Comparison of ENCODE assay signal across 24 cellular contexts in genomic region chr1:53763911-53764310, GRCh38. TPM values are rescaled to one million over a fixed set of nuclear protein-coding genes. Genes with fewer than 3 reads are reported as not detected.
DNase-seq lines count a peak whose midpoint lies in the region; ATAC-seq and TF ChIP-seq lines count a peak whose summit lies in the region.
"Had no signal": no experiment of that assay in that cellular context is flagged by ENCODE, and none has a peak within 500 bp of the region (broad histone marks: within the 10 kb centered on the region; RNA-seq: fewer than 3 reads in every experiment).

No MANE protein-coding gene starts in this region.

- POLR2A ChIA-PET in activated CD4-positive, alpha-beta memory T cell treated with anti-CD3 and anti-CD28 coated beads, Interleukin-2, amount 10 ng/mL, durations not matched to agents 7 days and 5 days (lab: Charles Lee): no interaction called here
- POLR2A ChIA-PET in activated CD4-positive, alpha-beta memory T cell treated with anti-CD3 and anti-CD28 coated beads for 36 hours (lab: Charles Lee): no interaction called here

- ATAC-seq in activated T-helper 17 cell treated with anti-CD3 and anti-CD28 coated beads, Interleukin-2, amount 50 U/mL, for 72 hours (replicated peaks): peak; percentile 31
- ATAC-seq in foreskin keratinocyte (peak; percentile 84), HG03108 (IDR thresholded peaks at IDR 0.05; ENCODE audit: unreplicated experiment) (no peak), GM21515 (IDR thresholded peaks at IDR 0.05; ENCODE audit: unreplicated experiment) (no peak)
- ATAC-seq: K562 had no signal

- no peak for DNase-seq in activated CD4-positive, alpha-beta memory T cell treated with anti-CD3 and anti-CD28 coated beads, Interleukin-2, amount 10 ng/mL, durations not matched to agents 7 days and 5 days
- no peak for DNase-seq in activated CD4-positive, alpha-beta memory T cell treated with anti-CD3 and anti-CD28 coated beads for 36 hours
- DNase-seq in foreskin keratinocyte: peak; percentile 69 to 79
- DNase-seq in progenitor cell of endocrine pancreas (ENCODE audit: low spot score, unreplicated experiment): no peak
- no peak for DNase-seq in NCI-H146 treated with DMSO at 0.1 percent for 48 hours (lab: John Stamatoyannopoulos, UW; ENCODE audit: unreplicated experiment)
- DNase-seq: 8988T; ACHN; CD4-positive, CD25-positive, alpha-beta regulatory T cell; DMS153; DND-41; Kasumi-1; MV-4-11; NCI-H1105; NCI-H1436 treated with DMSO at 0.1 percent for 48 hours; NCI-H1930; NCI-H446; NCI-H524 treated with DMSO at 0.1 percent for 48 hours; NCI-H774; PC-9; SHP77 had no signal

- TF ChIP-seq CTCF in foreskin keratinocyte (conservative IDR thresholded peaks at IDR 0.05) (no peak), progenitor cell of endocrine pancreas (IDR thresholded peaks at IDR 0.05; ENCODE audit: unreplicated experiment) (no peak)

- no peaks in the 10 kb centered on the region for H3K9me3 Mint-ChIP-seq in activated CD4-positive, alpha-beta memory T cell treated with anti-CD3 and anti-CD28 coated beads, Interleukin-2, amount 10 ng/mL, durations not matched to agents 7 days and 5 days
- peaks cover 4% of the 10 kb centered on the region for H3K9me3 Mint-ChIP-seq in activated CD4-positive, alpha-beta memory T cell treated with anti-CD3 and anti-CD28 coated beads for 36 hours
- H3K9me3 Mint-ChIP-seq in activated T-helper 17 cell treated with anti-CD3 and anti-CD28 coated beads, Interleukin-2, amount 50 U/mL, for 72 hours: no peaks in the 10 kb centered on the region
- peaks cover 5% of the 10 kb centered on the region for H3K9me3 Mint-ChIP-seq in progenitor cell of endocrine pancreas (ENCODE audit: low read depth)

- H3K27me3 Mint-ChIP-seq in activated CD4-positive, alpha-beta memory T cell treated with anti-CD3 and anti-CD28 coated beads, Interleukin-2, amount 10 ng/mL, durations not matched to agents 7 days and 5 days: no peaks in the 10 kb centered on the region
- no peaks in the 10 kb centered on the region for H3K27me3 Mint-ChIP-seq in activated CD4-positive, alpha-beta memory T cell treated with anti-CD3 and anti-CD28 coated beads for 36 hours
- no peaks in the 10 kb centered on the region for H3K27me3 Mint-ChIP-seq in activated T-helper 17 cell treated with anti-CD3 and anti-CD28 coated beads, Interleukin-2, amount 50 U/mL, for 72 hours
- H3K27me3 Mint-ChIP-seq in progenitor cell of endocrine pancreas: no peaks in the 10 kb centered on the region
- H3K27me3 Mint-ChIP-seq: CD4-positive, CD25-positive, alpha-beta regulatory T cell had no signal

- peak overlapping the region; percentile 3 for H3K27ac Mint-ChIP-seq in activated CD4-positive, alpha-beta memory T cell treated with anti-CD3 and anti-CD28 coated beads, Interleukin-2, amount 10 ng/mL, durations not matched to agents 7 days and 5 days
- no peak overlapping the region for H3K27ac Mint-ChIP-seq in activated CD4-positive, alpha-beta memory T cell treated with anti-CD3 and anti-CD28 coated beads for 36 hours
- no peak overlapping the region for H3K27ac Mint-ChIP-seq in activated T-helper 17 cell treated with anti-CD3 and anti-CD28 coated beads, Interleukin-2, amount 50 U/mL, for 72 hours
- peak overlapping the region; percentile 81 for H3K27ac Mint-ChIP-seq in progenitor cell of endocrine pancreas
- H3K27ac Mint-ChIP-seq: CD4-positive, CD25-positive, alpha-beta regulatory T cell had no signal

- H3K27me3 ChIP-seq in foreskin keratinocyte: no peaks in the 10 kb centered on the region

- CTCF ChIA-PET in activated CD4-positive, alpha-beta memory T cell treated with anti-CD3 and anti-CD28 coated beads, Interleukin-2, amount 10 ng/mL, durations not matched to agents 7 days and 5 days (lab: Charles Lee): interaction anchor here (2.6 kb wide), 1 partner anchor 10 kb away, joined by 13 read pairs; no protein-coding TSS in a partner anchor
- CTCF ChIA-PET in activated CD4-positive, alpha-beta memory T cell treated with anti-CD3 and anti-CD28 coated beads for 36 hours (lab: Charles Lee): interaction anchor here (1.0 kb wide), 1 partner anchor 10 kb away, joined by 3 read pairs; no protein-coding TSS in a partner anchor

- H3K27ac ChIP-seq in foreskin keratinocyte: no peak overlapping the region
- H3K27ac ChIP-seq: PC-9 had no signal

- H3K4me1 ChIP-seq in foreskin keratinocyte: peaks cover 6% of the 10 kb centered on the region

- H3K4me1 Mint-ChIP-seq in activated CD4-positive, alpha-beta memory T cell treated with anti-CD3 and anti-CD28 coated beads, Interleukin-2, amount 10 ng/mL, durations not matched to agents 7 days and 5 days: peaks cover 32% of the 10 kb centered on the region
- H3K4me1 Mint-ChIP-seq in activated CD4-positive, alpha-beta memory T cell treated with anti-CD3 and anti-CD28 coated beads for 36 hours (ENCODE audit: low read depth): peaks cover 17% of the 10 kb centered on the region
- peaks cover 4% of the 10 kb centered on the region for H3K4me1 Mint-ChIP-seq in activated T-helper 17 cell treated with anti-CD3 and anti-CD28 coated beads, Interleukin-2, amount 50 U/mL, for 72 hours
- H3K4me1 Mint-ChIP-seq in progenitor cell of endocrine pancreas (ENCODE audit: low read depth): no peaks in the 10 kb centered on the region

- H3K36me3 Mint-ChIP-seq in activated CD4-positive, alpha-beta memory T cell treated with anti-CD3 and anti-CD28 coated beads, Interleukin-2, amount 10 ng/mL, durations not matched to agents 7 days and 5 days (ENCODE audit: low read depth): peaks cover 35% of the 10 kb centered on the region
- H3K36me3 Mint-ChIP-seq in activated CD4-positive, alpha-beta memory T cell treated with anti-CD3 and anti-CD28 coated beads for 36 hours: peaks cover 40% of the 10 kb centered on the region
- H3K36me3 Mint-ChIP-seq in activated T-helper 17 cell treated with anti-CD3 and anti-CD28 coated beads, Interleukin-2, amount 50 U/mL, for 72 hours (ENCODE audit: low read depth): peaks cover 45% of the 10 kb centered on the region
- peaks cover 4% of the 10 kb centered on the region for H3K36me3 Mint-ChIP-seq in progenitor cell of endocrine pancreas (ENCODE audit: insufficient read depth)

- intact Hi-C loops in activated CD4-positive, alpha-beta memory T cell treated with anti-CD3 and anti-CD28 coated beads for 36 hours (cut with micrococcal nuclease): no loop called here

- H3K4me3 Mint-ChIP-seq in activated CD4-positive, alpha-beta memory T cell treated with anti-CD3 and anti-CD28 coated beads, Interleukin-2, amount 10 ng/mL, durations not matched to agents 7 days and 5 days: no peak overlapping the region
- no peak overlapping the region for H3K4me3 Mint-ChIP-seq in activated CD4-positive, alpha-beta memory T cell treated with anti-CD3 and anti-CD28 coated beads for 36 hours
- H3K4me3 Mint-ChIP-seq in activated T-helper 17 cell treated with anti-CD3 and anti-CD28 coated beads, Interleukin-2, amount 50 U/mL, for 72 hours: no peak overlapping the region
- H3K4me3 Mint-ChIP-seq in progenitor cell of endocrine pancreas (ENCODE audit: low read depth): no peak overlapping the region
- H3K4me3 Mint-ChIP-seq: CD4-positive, CD25-positive, alpha-beta regulatory T cell had no signal

RNA-seq across cellular contexts. Expression of gene GLIS1, which starts 24.9 kb away (rescaled TPM):
- total RNA-seq in activated CD4-positive, alpha-beta memory T cell treated with anti-CD3 and anti-CD28 coated beads, Interleukin-2, amount 10 ng/mL, durations not matched to agents 7 days and 5 days: not detected
- not detected for total RNA-seq in activated CD4-positive, alpha-beta memory T cell treated with anti-CD3 and anti-CD28 coated beads for 36 hours
- total RNA-seq in activated T-helper 17 cell treated with anti-CD3 and anti-CD28 coated beads, Interleukin-2, amount 50 U/mL, for 72 hours: not detected
- total RNA-seq in foreskin keratinocyte (not detected in 2 replicates), progenitor cell of endocrine pancreas (not detected in 2 replicates)
- polyA plus RNA-seq in foreskin keratinocyte: not detected in 2 replicates
- total RNA-seq: CD4-positive, CD25-positive, alpha-beta regulatory T cell; K562; PC-9 had no signal
- polyA plus RNA-seq: CD4-positive, CD25-positive, alpha-beta regulatory T cell; K562 had no signal

Comparison
In these comparisons a context has a peak if more than half of its experiments do, and no peak if none do; other contexts are left out.
1. H3K27ac Mint-ChIP-seq: peak in activated CD4-positive, alpha-beta memory T cell treated with anti-CD3 and anti-CD28 coated beads, Interleukin-2, amount 10 ng/mL, durations not matched to agents 7 days and 5 days (single experiment) and progenitor cell of endocrine pancreas (single experiment); none in activated CD4-positive, alpha-beta memory T cell treated with anti-CD3 and anti-CD28 coated beads for 36 hours (single experiment) and activated T-helper 17 cell treated with anti-CD3 and anti-CD28 coated beads, Interleukin-2, amount 50 U/mL, for 72 hours (single experiment).
2. DNase-seq: peak in foreskin keratinocyte (2 of 2); none in activated CD4-positive, alpha-beta memory T cell treated with anti-CD3 and anti-CD28 coated beads, Interleukin-2, amount 10 ng/mL, durations not matched to agents 7 days and 5 days (single experiment), activated CD4-positive, alpha-beta memory T cell treated with anti-CD3 and anti-CD28 coated beads for 36 hours (single experiment), progenitor cell of endocrine pancreas (single experiment) and NCI-H146 treated with DMSO at 0.1 percent for 48 hours (single experiment).
3. ATAC-seq: peak in activated T-helper 17 cell treated with anti-CD3 and anti-CD28 coated beads, Interleukin-2, amount 50 U/mL, for 72 hours (single experiment) and foreskin keratinocyte (single experiment); none in HG03108 (single experiment) and GM21515 (single experiment).